In the genomic region with DNA sequence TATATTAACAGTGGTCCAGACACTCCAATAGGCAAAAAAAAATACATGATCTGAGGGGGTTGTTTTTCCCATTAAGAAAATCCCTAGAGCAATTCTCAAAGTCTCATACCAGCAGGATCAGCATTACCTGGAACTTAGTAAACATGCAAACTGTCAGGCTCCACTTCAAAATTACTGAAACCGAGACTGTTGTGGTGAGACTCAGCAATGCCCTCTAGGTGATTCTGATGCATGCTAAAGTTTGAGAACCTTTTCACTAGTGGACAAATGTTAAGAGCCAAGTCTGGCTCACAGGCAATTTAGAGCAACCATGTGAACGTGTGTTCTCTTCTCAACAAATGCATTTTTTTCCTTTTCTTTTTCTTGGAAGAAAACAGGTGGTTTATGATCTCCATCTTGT, we compare ENCODE assay signal across 1 cellular context.
TF ChIP-seq lines count a peak whose summit lies in the region.

No MANE protein-coding gene starts in this region.

TF ChIP-seq in K562, 482 proteins besides CTCF, POLR2A, EP300 and RAD21 (continued from another document):
- TF ChIP-seq, protein P1, sequence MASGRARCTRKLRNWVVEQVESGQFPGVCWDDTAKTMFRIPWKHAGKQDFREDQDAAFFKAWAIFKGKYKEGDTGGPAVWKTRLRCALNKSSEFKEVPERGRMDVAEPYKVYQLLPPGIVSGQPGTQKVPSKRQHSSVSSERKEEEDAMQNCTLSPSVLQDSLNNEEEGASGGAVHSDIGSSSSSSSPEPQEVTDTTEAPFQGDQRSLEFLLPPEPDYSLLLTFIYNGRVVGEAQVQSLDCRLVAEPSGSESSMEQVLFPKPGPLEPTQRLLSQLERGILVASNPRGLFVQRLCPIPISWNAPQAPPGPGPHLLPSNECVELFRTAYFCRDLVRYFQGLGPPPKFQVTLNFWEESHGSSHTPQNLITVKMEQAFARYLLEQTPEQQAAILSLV (tag; IDR thresholded peaks at IDR 0.05): no peak
- TF ChIP-seq C11orf30 (IDR thresholded peaks at IDR 0.05; ENCODE audit: low read depth) (no peak), POLR3G (IDR thresholded peaks at IDR 0.05; ENCODE audit: extremely low read depth, insufficient read length, insufficient replicate concordance) (no peak), ZNF699 (CRISPR knock-in tag; IDR thresholded peaks at IDR 0.05; ENCODE audit: insufficient replicate concordance) (no peak), ZNF239 (CRISPR knock-in tag; IDR thresholded peaks at IDR 0.05) (no peak), TEAD1 (CRISPR knock-in tag; IDR thresholded peaks at IDR 0.05) (no peak), BMI1 (IDR thresholded peaks at IDR 0.05; ENCODE audit: low read length) (no peak), POLR2G (IDR thresholded peaks at IDR 0.05; ENCODE audit: low read depth, low read length) (no peak), ZZZ3 (IDR thresholded peaks at IDR 0.05) (no peak), CSDE1 (IDR thresholded peaks at IDR 0.05) (no peak)
- TF ChIP-seq, protein P2, sequence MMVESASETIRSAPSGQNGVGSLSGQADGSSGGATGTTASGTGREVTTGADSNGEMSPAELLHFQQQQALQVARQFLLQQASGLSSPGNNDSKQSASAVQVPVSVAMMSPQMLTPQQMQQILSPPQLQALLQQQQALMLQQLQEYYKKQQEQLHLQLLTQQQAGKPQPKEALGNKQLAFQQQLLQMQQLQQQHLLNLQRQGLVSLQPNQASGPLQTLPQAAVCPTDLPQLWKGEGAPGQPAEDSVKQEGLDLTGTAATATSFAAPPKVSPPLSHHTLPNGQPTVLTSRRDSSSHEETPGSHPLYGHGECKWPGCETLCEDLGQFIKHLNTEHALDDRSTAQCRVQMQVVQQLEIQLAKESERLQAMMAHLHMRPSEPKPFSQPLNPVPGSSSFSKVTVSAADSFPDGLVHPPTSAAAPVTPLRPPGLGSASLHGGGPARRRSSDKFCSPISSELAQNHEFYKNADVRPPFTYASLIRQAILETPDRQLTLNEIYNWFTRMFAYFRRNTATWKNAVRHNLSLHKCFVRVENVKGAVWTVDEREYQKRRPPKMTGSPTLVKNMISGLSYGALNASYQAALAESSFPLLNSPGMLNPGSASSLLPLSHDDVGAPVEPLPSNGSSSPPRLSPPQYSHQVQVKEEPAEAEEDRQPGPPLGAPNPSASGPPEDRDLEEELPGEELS (CRISPR knock-in tag; IDR thresholded peaks at IDR 0.05; ENCODE audit: borderline replicate concordance): no peak
- TF ChIP-seq, protein P3, sequence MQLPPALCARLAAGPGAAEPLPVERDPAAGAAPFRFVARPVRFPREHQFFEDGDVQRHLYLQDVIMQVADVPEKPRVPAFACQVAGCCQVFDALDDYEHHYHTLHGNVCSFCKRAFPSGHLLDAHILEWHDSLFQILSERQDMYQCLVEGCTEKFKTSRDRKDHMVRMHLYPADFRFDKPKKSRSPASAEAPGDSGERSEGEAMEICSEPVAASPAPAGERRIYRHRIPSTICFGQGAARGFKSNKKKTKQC (CRISPR knock-in tag; IDR thresholded peaks at IDR 0.05): no peak
- TF ChIP-seq, protein P4, sequence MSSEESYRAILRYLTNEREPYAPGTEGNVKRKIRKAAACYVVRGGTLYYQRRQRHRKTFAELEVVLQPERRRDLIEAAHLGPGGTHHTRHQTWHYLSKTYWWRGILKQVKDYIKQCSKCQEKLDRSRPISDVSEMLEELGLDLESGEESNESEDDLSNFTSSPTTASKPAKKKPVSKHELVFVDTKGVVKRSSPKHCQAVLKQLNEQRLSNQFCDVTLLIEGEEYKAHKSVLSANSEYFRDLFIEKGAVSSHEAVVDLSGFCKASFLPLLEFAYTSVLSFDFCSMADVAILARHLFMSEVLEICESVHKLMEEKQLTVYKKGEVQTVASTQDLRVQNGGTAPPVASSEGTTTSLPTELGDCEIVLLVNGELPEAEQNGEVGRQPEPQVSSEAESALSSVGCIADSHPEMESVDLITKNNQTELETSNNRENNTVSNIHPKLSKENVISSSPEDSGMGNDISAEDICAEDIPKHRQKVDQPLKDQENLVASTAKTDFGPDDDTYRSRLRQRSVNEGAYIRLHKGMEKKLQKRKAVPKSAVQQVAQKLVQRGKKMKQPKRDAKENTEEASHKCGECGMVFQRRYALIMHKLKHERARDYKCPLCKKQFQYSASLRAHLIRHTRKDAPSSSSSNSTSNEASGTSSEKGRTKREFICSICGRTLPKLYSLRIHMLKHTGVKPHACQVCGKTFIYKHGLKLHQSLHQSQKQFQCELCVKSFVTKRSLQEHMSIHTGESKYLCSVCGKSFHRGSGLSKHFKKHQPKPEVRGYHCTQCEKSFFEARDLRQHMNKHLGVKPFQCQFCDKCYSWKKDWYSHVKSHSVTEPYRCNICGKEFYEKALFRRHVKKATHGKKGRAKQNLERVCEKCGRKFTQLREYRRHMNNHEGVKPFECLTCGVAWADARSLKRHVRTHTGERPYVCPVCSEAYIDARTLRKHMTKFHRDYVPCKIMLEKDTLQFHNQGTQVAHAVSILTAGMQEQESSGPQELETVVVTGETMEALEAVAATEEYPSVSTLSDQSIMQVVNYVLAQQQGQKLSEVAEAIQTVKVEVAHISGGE (CRISPR knock-in tag; IDR thresholded peaks at IDR 0.05): no peak
